23 cellular contexts compared by ENCODE assay signal in the genomic region with DNA sequence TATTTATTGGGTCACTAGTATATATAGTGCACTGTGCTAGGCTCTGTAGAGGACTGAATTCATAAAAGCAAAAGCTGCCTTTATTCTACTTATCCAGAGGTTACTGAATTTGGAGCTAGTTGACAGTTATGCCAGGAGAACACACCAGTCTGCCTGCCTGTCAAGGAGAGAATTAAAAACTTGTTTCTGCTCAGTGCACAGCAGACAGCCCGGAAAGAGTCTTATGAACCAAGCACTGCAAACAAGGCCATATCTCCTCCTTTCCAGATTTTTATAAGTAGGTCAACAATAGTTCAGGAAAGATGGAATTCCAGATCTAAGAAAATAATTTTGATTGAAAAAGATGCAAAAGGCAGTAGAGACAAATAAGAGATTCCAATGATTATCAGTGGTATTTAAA.
"Had no signal": no experiment of that assay in that cellular context is flagged by ENCODE, and none has a peak within 500 bp of the region (broad histone marks: within the 10 kb centered on the region; RNA-seq: fewer than 3 reads in every experiment).

No MANE protein-coding gene starts in this region.

- DNase-seq: colonic mucosa; cortex of kidney; dermis blood vessel endothelial cell; dorsolateral prefrontal cortex; effector CD4-positive, alpha-beta T cell; effector CD8-positive, alpha-beta T cell; effector memory CD4-positive, alpha-beta T cell; effector memory CD8-positive, alpha-beta T cell; endodermal cell; erythroblast; esophagus squamous epithelium; foreskin fibroblast; foreskin keratinocyte; foreskin melanocyte; gastrocnemius medialis; glutamatergic neuron; head of caudate nucleus; heart left ventricle; heart right ventricle had no signal

- H3K27ac ChIP-seq: colonic mucosa, coronary artery, dorsolateral prefrontal cortex, epithelial cell of prostate, esophagus muscularis mucosa, esophagus squamous epithelium, foreskin keratinocyte, gastrocnemius medialis, gastroesophageal sphincter, heart left ventricle, heart right ventricle had no signal

- H3K4me1 ChIP-seq: colonic mucosa, esophagus muscularis mucosa, esophagus squamous epithelium, foreskin keratinocyte, gastrocnemius medialis, gastroesophageal sphincter, heart left ventricle, heart right ventricle had no signal

- H3K4me3 ChIP-seq: colonic mucosa, coronary artery, dorsolateral prefrontal cortex, esophagus muscularis mucosa, esophagus squamous epithelium, gastrocnemius medialis, gastroesophageal sphincter, heart left ventricle, heart right ventricle had no signal

- H3K27me3 ChIP-seq: colonic mucosa, esophagus muscularis mucosa, esophagus squamous epithelium, foreskin keratinocyte, gastrocnemius medialis, gastroesophageal sphincter, heart left ventricle, heart right ventricle had no signal

- H3K9me3 ChIP-seq: colonic mucosa, esophagus muscularis mucosa, esophagus squamous epithelium, gastrocnemius medialis, gastroesophageal sphincter, heart left ventricle had no signal

- H3K36me3 ChIP-seq: colonic mucosa, esophagus muscularis mucosa, esophagus squamous epithelium, gastrocnemius medialis, gastroesophageal sphincter, heart left ventricle, heart right ventricle had no signal
